26 cellular contexts compared by ENCODE assay signal in the genomic region with DNA sequence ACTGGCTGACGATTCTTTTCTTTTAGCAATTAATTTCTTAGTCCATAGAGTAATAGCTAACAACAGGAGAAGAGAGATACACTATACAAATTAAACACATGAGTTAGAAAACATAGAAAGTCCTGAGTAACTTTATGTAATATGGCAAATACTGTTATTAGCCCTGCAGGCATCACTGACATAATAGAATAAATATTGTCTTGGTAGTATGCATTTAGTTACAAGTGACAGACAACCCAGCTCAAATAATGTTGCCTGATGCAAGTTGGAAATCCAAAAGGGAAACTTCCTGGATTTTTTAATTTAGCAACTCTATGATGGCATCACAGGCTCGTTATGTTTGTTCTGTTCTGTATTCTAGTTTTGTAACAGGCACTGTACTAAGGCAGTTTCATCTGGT.
"Had no signal": no experiment of that assay in that cellular context is flagged by ENCODE, and none has a peak within 500 bp of the region (broad histone marks: within the 10 kb centered on the region; RNA-seq: fewer than 3 reads in every experiment).

No MANE protein-coding gene starts in this region.

- H3K4me3 Mint-ChIP-seq: mesothelial cell of epicardium; naive B cell; natural killer cell; nephron progenitor cell; neural progenitor cell; stimulated activated naive B cell treated with anti-CD40 and anti-IgM and Interleukin-4, amounts not matched to agents 10 μg/mL and 1 μg/mL and 100 μg/mL, for 72 hours had no signal

- H3K36me3 ChIP-seq: left ventricle myocardium inferior, neural progenitor cell, ovary, right atrium auricular region, right lobe of liver, stomach, thyroid gland, transverse colon, upper lobe of left lung, vagina had no signal

- H3K27ac ChIP-seq: left ventricle myocardium inferior, neural progenitor cell, ovary, right atrium auricular region, right lobe of liver, stomach, testis, thyroid gland, transverse colon, upper lobe of left lung, vagina had no signal

- H3K27ac Mint-ChIP-seq: mesothelial cell of epicardium; naive B cell; natural killer cell; nephron progenitor cell; neural progenitor cell; progenitor cell of endocrine pancreas; stimulated activated naive B cell treated with anti-CD40 and anti-IgM and Interleukin-4, amounts not matched to agents 10 μg/mL and 1 μg/mL and 100 μg/mL, for 72 hours had no signal

- H3K9ac ChIP-seq: neural progenitor cell had no signal

- H3K9me3 Mint-ChIP-seq: neural progenitor cell had no signal

- H3K4me2 ChIP-seq: neural progenitor cell, smooth muscle cell had no signal

- H2AFZ ChIP-seq: neural progenitor cell had no signal

- H3K4me1 Mint-ChIP-seq: naive B cell, natural killer cell had no signal

- ATAC-seq: natural killer cell; right lobe of liver; stimulated activated naive B cell treated with anti-CD40 and anti-IgM and Interleukin-4, amounts not matched to agents 10 μg/mL and 1 μg/mL and 100 μg/mL, for 72 hours; stimulated activated naive CD8-positive, alpha-beta T cell treated with anti-CD3 and anti-CD28 coated beads, Interleukin-15, Interleukin-2, amounts not matched to agents 100 U/mL and 50 U/mL, for 24 hours had no signal

- H3K36me3 Mint-ChIP-seq: mesothelial cell of epicardium; naive B cell; natural killer cell; neural progenitor cell; stimulated activated naive B cell treated with anti-CD40 and anti-IgM and Interleukin-4, amounts not matched to agents 10 μg/mL and 1 μg/mL and 100 μg/mL, for 72 hours had no signal

- H3K27me3 ChIP-seq: neural progenitor cell, ovary, right atrium auricular region, right lobe of liver, stomach, testis, thyroid gland, transverse colon, upper lobe of left lung, vagina had no signal

- H3K27me3 Mint-ChIP-seq: progenitor cell of endocrine pancreas had no signal

- H3K9me3 ChIP-seq: ovary, right atrium auricular region, right lobe of liver, stomach, testis, thyroid gland, transverse colon, upper lobe of left lung, vagina had no signal

- H3K4me1 ChIP-seq: left ventricle myocardium inferior, right atrium auricular region, right lobe of liver, stomach, testis, thyroid gland, transverse colon, upper lobe of left lung, vagina had no signal

- H3K4me3 ChIP-seq: left ventricle myocardium inferior, lung, neural progenitor cell, ovary, right atrium auricular region, right lobe of liver, smooth muscle cell, stomach, testis, thyroid gland, transverse colon, upper lobe of left lung, vagina had no signal

- DNase-seq: islet precursor cell; left ventricle myocardium inferior; mesendoderm; naive B cell; natural killer cell; nephron progenitor cell; ovary; right lobe of liver; stimulated activated CD4-positive, alpha-beta T cell treated with anti-CD3 and anti-CD28 coated beads, Interleukin-1b, Interleukin-23, amount 100 ng/mL, for 48 hours; stimulated activated CD4-positive, alpha-beta T cell treated with anti-CD3 and anti-CD28 coated beads, Interleukin-2, amount 100 ng/mL, for 48 hours; stimulated activated CD4-positive, alpha-beta T cell treated with anti-CD3 and anti-CD28 coated beads, Interleukin-4, amount 100 ng/mL, for 4 hours; stimulated activated CD8-positive, alpha-beta memory T cell treated with anti-CD3 and anti-CD28 coated beads, Interleukin-4, amount 100 ng/mL, for 48 hours; stimulated activated naive B cell treated with anti-CD40 and anti-IgM and Interleukin-4, amounts not matched to agents 10 μg/mL and 1 μg/mL and 100 μg/mL, for 72 hours; stimulated activated naive CD8-positive, alpha-beta T cell treated with anti-CD3 and anti-CD28 coated beads, Interleukin-15, Interleukin-2, amounts not matched to agents 100 U/mL and 50 U/mL, for 24 hours; stomach; testis; thyroid gland; transverse colon; upper lobe of left lung had no signal
